Comparison of ENCODE assay signal across 2 cellular contexts in genomic region chr10:73601486-73601921, GRCh38.
TF ChIP-seq lines count a peak whose summit lies in the region.

No MANE protein-coding gene starts in this region.

TF ChIP-seq in A549, 52 proteins besides CTCF, POLR2A, EP300 and RAD21:
- TF ChIP-seq PHF8 (IDR thresholded peaks at IDR 0.05; ENCODE audit: borderline replicate concordance, low read depth) (no peak), MAZ (IDR thresholded peaks at IDR 0.05; ENCODE audit: borderline replicate concordance, low read depth, low read length) (no peak)
TF ChIP-seq in A549: peak in this region for 0.

TF ChIP-seq in IMR-90, 13 proteins besides CTCF, POLR2A, EP300 and RAD21:
- no peak for TF ChIP-seq RCOR1 (IDR thresholded peaks at IDR 0.05; ENCODE audit: insufficient replicate concordance, low read length)
- no peak for TF ChIP-seq BHLHE40 (IDR thresholded peaks at IDR 0.05; ENCODE audit: low read depth, low read length)
- TF ChIP-seq FOS (IDR thresholded peaks at IDR 0.05; ENCODE audit: low read depth, low read length): no peak
- no peak for TF ChIP-seq USF2 (IDR thresholded peaks at IDR 0.05; ENCODE audit: low read depth, low read length)
- no peak for TF ChIP-seq RFX5 (IDR thresholded peaks at IDR 0.05; ENCODE audit: low read depth, low read length)
- TF ChIP-seq CEBPB (IDR thresholded peaks at IDR 0.05; ENCODE audit: low read depth, low read length): no peak
- TF ChIP-seq CHD1 (IDR thresholded peaks at IDR 0.05; ENCODE audit: low read depth, low read length): no peak
- TF ChIP-seq MAFK (IDR thresholded peaks at IDR 0.05; ENCODE audit: low read depth, low read length): no peak
- no peak for TF ChIP-seq MXI1 (IDR thresholded peaks at IDR 0.05; ENCODE audit: borderline replicate concordance, low read depth, low read length)
- no peak for TF ChIP-seq MAZ (IDR thresholded peaks at IDR 0.05; ENCODE audit: borderline replicate concordance, low read depth, low read length)
- TF ChIP-seq SMC3 (IDR thresholded peaks at IDR 0.05; ENCODE audit: low read depth, low read length): no peak
- TF ChIP-seq ELK1 (IDR thresholded peaks at IDR 0.05; ENCODE audit: borderline replicate concordance, low read depth, low read length): no peak
- TF ChIP-seq NFE2L2 (IDR thresholded peaks at IDR 0.05; ENCODE audit: low read depth, low read length): no peak
